8 cellular contexts compared by ENCODE assay signal in genomic region chr16:23496826-23497542, GRCh38. TPM values are rescaled to one million over a fixed set of nuclear protein-coding genes. Genes with fewer than 3 reads are reported as not detected.
DNase-seq lines count a peak whose midpoint lies in the region; ATAC-seq and TF ChIP-seq lines count a peak whose summit lies in the region.

No MANE protein-coding gene starts in this region.

- H3K9ac ChIP-seq in SK-N-MC (ENCODE audit: insufficient read length) (no peak overlapping the region), neural progenitor cell (no peak overlapping the region)

- intact Hi-C loops in CD14-positive monocyte (cut with micrococcal nuclease) = loop anchor here in 1 of 2 donors (10.0 kb wide), 1 partner anchor 48 kb away; no protein-coding TSS in a partner anchor

- no peak overlapping the region for H2AFZ ChIP-seq in neural progenitor cell (replicated peaks)

- TF ChIP-seq CTCF in CD14-positive monocyte (IDR thresholded peaks at IDR 0.05) (no peak), neural progenitor cell (IDR thresholded peaks at IDR 0.05) (no peak)

- H3K36me3 ChIP-seq in SK-N-MC (ENCODE audit: insufficient read depth, low read length) (peaks cover 51% of the 10 kb centered on the region), neural progenitor cell (peaks cover 4% of the 10 kb centered on the region)

- no peaks in the 10 kb centered on the region for H3K4me1 ChIP-seq in neural progenitor cell

- H4K20me1 ChIP-seq in neural progenitor cell (ENCODE audit: low read depth) = peaks cover 99% of the 10 kb centered on the region

- H3K27ac Mint-ChIP-seq in CD14-positive monocyte = peak overlapping the region; percentile 73 to 94 (median 89)
- no peak overlapping the region for H3K27ac Mint-ChIP-seq in neural progenitor cell

- H3K9me3 ChIP-seq in SK-N-MC (ENCODE audit: low read depth, low read length) (no peaks in the 10 kb centered on the region), neural progenitor cell (ENCODE audit: low read depth) (no peaks in the 10 kb centered on the region)

- H3K27ac ChIP-seq in SK-N-MC (peak overlapping the region; percentile 5; the same call in 1 of the 2 replicates), neural progenitor cell (peak overlapping the region; percentile 20)

- H3K27me3 ChIP-seq in neural progenitor cell = no peaks in the 10 kb centered on the region

- no peak overlapping the region for H3K4me2 ChIP-seq in neural progenitor cell

- H3F3A ChIP-seq in neural progenitor cell (ENCODE audit: low read depth) = no peaks in the 10 kb centered on the region

- no peak overlapping the region for H3K4me3 ChIP-seq in SK-N-MC
- H3K4me3 ChIP-seq in neural progenitor cell = no peak overlapping the region

- H3K9me3 Mint-ChIP-seq in CD14-positive monocyte (peaks cover 0 to 1% (median 0%) of the 10 kb centered on the region in 7 donors), neural progenitor cell (no peaks in the 10 kb centered on the region)

- DNase-seq in CD14-positive monocyte (ENCODE audit: low spot score) (no peak), SK-N-MC (ENCODE audit: low read depth, low spot score) (no peak), fibroblast of gingiva (ENCODE audit: low read depth) (peak; percentile 54), neural progenitor cell (ENCODE audit: low spot score) (no peak), D341Med (ENCODE audit: low spot score) (no peak), UCSD-AML1 (lab: John Stamatoyannopoulos, UW; ENCODE audit: unreplicated experiment) (no peak)
- DNase-seq in activated CD8-positive, alpha-beta memory T cell treated with anti-CD3 and anti-CD28 coated beads, Interleukin-2, amount 50 U/mL, for 48 hours = no peak

- H3K4me3 Mint-ChIP-seq in CD14-positive monocyte (peak overlapping the region; percentile 63 to 80), neural progenitor cell (no peak overlapping the region)

- ATAC-seq in HG02884 (IDR thresholded peaks at IDR 0.05; ENCODE audit: unreplicated experiment) = no peak

- peaks cover 42% of the 10 kb centered on the region for H3K4me1 Mint-ChIP-seq in CD14-positive monocyte
- peaks cover 6% of the 10 kb centered on the region for H3K4me1 Mint-ChIP-seq in neural progenitor cell

- H3K36me3 Mint-ChIP-seq in CD14-positive monocyte = peaks cover 55 to 56% of the 10 kb centered on the region in 2 donors
- H3K36me3 Mint-ChIP-seq in neural progenitor cell = peaks cover 13% of the 10 kb centered on the region

- H3K27me3 Mint-ChIP-seq in CD14-positive monocyte (ENCODE audit: low read depth in 3 of 3) (no peaks in the 10 kb centered on the region), neural progenitor cell (ENCODE audit: insufficient read depth, low read depth) (no peaks in the 10 kb centered on the region)

- H3K79me2 ChIP-seq in neural progenitor cell (ENCODE audit: low read depth) = peaks cover 76% of the 10 kb centered on the region

RNA-seq across cellular contexts. Expression of gene GGA2, which starts 13.3 kb away (rescaled TPM):
- polyA plus RNA-seq in CD14-positive monocyte = 10 to 100 TPM; 37.5 to 49.5 TPM
- total RNA-seq in neural progenitor cell (ENCODE audit: low replicate concordance) = 139 and 180 TPM in 2 replicates

RNA-seq across cellular contexts. Expression of gene COG7, which starts 44.0 kb away (rescaled TPM):
- 1 to 10 TPM; 6.6 to 8.0 TPM for polyA plus RNA-seq in CD14-positive monocyte
- 19.1 and 21.6 TPM in 2 replicates for total RNA-seq in neural progenitor cell (ENCODE audit: low replicate concordance)
